Comparison of ENCODE assay signal across 20 cellular contexts in genomic region chr6:70180183-70180903, GRCh38.
"Had no signal": no experiment of that assay in that cellular context is flagged by ENCODE, and none has a peak within 500 bp of the region (broad histone marks: within the 10 kb centered on the region; RNA-seq: fewer than 3 reads in every experiment).

No MANE protein-coding gene starts in this region.

- H3K27ac ChIP-seq: cardiac muscle cell, esophagus muscularis mucosa, gastroesophageal sphincter, heart right ventricle, tibial artery had no signal

- H3K9me3 ChIP-seq: tibial artery had no signal

- H3K27me3 Mint-ChIP-seq: activated CD8-positive, alpha-beta memory T cell treated with anti-CD3 and anti-CD28 coated beads, Interleukin-2, amount 10 ng/mL, durations not matched to agents 7 days and 5 days; activated naive CD8-positive, alpha-beta T cell treated with anti-CD3 and anti-CD28 coated beads for 36 hours; dendritic cell treated with granulocyte-macrophage colony-stimulating factor and Interleukin-4, amounts not matched to agents 40 ng/mL and 50 ng/mL, for 4 days; memory B cell had no signal

- H3K4me3 Mint-ChIP-seq: activated CD4-positive, alpha-beta memory T cell treated with anti-CD3 and anti-CD28 coated beads, Interleukin-2, amount 10 ng/mL, durations not matched to agents 7 days and 5 days; activated CD8-positive, alpha-beta memory T cell treated with anti-CD3 and anti-CD28 coated beads, Interleukin-2, amount 10 ng/mL, durations not matched to agents 7 days and 5 days; activated naive CD8-positive, alpha-beta T cell treated with anti-CD3 and anti-CD28 coated beads for 36 hours; dendritic cell treated with granulocyte-macrophage colony-stimulating factor and Interleukin-4, amounts not matched to agents 40 ng/mL and 50 ng/mL, for 4 days; immature natural killer cell; memory B cell had no signal

- H3K27me3 ChIP-seq: cardiac muscle cell, esophagus muscularis mucosa, gastroesophageal sphincter, heart right ventricle, tibial artery had no signal

- H3K27ac Mint-ChIP-seq: activated CD4-positive, alpha-beta memory T cell treated with anti-CD3 and anti-CD28 coated beads, Interleukin-2, amount 10 ng/mL, durations not matched to agents 7 days and 5 days; activated CD8-positive, alpha-beta memory T cell treated with anti-CD3 and anti-CD28 coated beads, Interleukin-2, amount 10 ng/mL, durations not matched to agents 7 days and 5 days; activated naive CD8-positive, alpha-beta T cell treated with anti-CD3 and anti-CD28 coated beads for 36 hours; dendritic cell treated with granulocyte-macrophage colony-stimulating factor and Interleukin-4, amounts not matched to agents 40 ng/mL and 50 ng/mL, for 4 days; immature natural killer cell; memory B cell had no signal

- H3K36me3 ChIP-seq: cardiac muscle cell, esophagus muscularis mucosa, gastroesophageal sphincter, tibial artery had no signal

- DNase-seq: activated CD4-positive, alpha-beta memory T cell treated with anti-CD3 and anti-CD28 coated beads, Interleukin-2, amount 10 ng/mL, durations not matched to agents 7 days and 5 days; activated CD4-positive, CD25-positive, alpha-beta regulatory T cell; activated CD8-positive, alpha-beta memory T cell treated with anti-CD3 and anti-CD28 coated beads, Interleukin-2, amount 10 ng/mL, durations not matched to agents 7 days and 5 days; activated naive CD4-positive, alpha-beta T cell; activated naive CD8-positive, alpha-beta T cell treated with anti-CD3 and anti-CD28 coated beads for 36 hours; amniotic stem cell; effector CD8-positive, alpha-beta T cell; heart right ventricle; immature natural killer cell; kidney glomerular epithelial cell; occipital lobe; stimulated activated CD4-positive, alpha-beta T cell treated with anti-CD3 and anti-CD28 coated beads, Interleukin-12 subunit alpha, Interleukin-12 subunit beta, amount 100 ng/mL, for 4 hours; stimulated activated CD4-positive, alpha-beta T cell treated with anti-CD3 and anti-CD28 coated beads, Interleukin-1b, Interleukin-23, amount 100 ng/mL, for 48 hours; stimulated activated naive CD4-positive, alpha-beta T cell treated with Interleukin-2 at 50 U/mL for 16 hours; tibial artery had no signal

- H3K4me1 Mint-ChIP-seq: activated naive CD8-positive, alpha-beta T cell treated with anti-CD3 and anti-CD28 coated beads for 36 hours; immature natural killer cell; memory B cell had no signal

- H3K36me3 Mint-ChIP-seq: activated CD8-positive, alpha-beta memory T cell treated with anti-CD3 and anti-CD28 coated beads, Interleukin-2, amount 10 ng/mL, durations not matched to agents 7 days and 5 days; activated naive CD8-positive, alpha-beta T cell treated with anti-CD3 and anti-CD28 coated beads for 36 hours; immature natural killer cell had no signal

- H3K4me3 ChIP-seq: cardiac muscle cell, esophagus muscularis mucosa, gastroesophageal sphincter, heart right ventricle, tibial artery had no signal

- ATAC-seq: gastroesophageal sphincter, heart right ventricle had no signal

- H3K4me1 ChIP-seq: esophagus muscularis mucosa, gastroesophageal sphincter, heart right ventricle, tibial artery had no signal

- H3K9me3 Mint-ChIP-seq: activated CD4-positive, alpha-beta memory T cell treated with anti-CD3 and anti-CD28 coated beads, Interleukin-2, amount 10 ng/mL, durations not matched to agents 7 days and 5 days; activated naive CD8-positive, alpha-beta T cell treated with anti-CD3 and anti-CD28 coated beads for 36 hours; dendritic cell treated with granulocyte-macrophage colony-stimulating factor and Interleukin-4, amounts not matched to agents 40 ng/mL and 50 ng/mL, for 4 days; memory B cell had no signal
